Comparison of ENCODE assay signal across 4 cellular contexts in genomic region chr22:48670317-48670716, GRCh38.
"Had no signal": no experiment of that assay in that cellular context is flagged by ENCODE, and none has a peak within 500 bp of the region (broad histone marks: within the 10 kb centered on the region; RNA-seq: fewer than 3 reads in every experiment).

No MANE protein-coding gene starts in this region.

- DNase-seq: H9, HCEC 1CT, IMR-90 had no signal

- H3K4me3 ChIP-seq: GM23338 had no signal

- H3K4me1 Mint-ChIP-seq: GM23338 had no signal

- H3K27ac Mint-ChIP-seq: GM23338 had no signal

- ATAC-seq: GM23338 had no signal

- H3K4me3 Mint-ChIP-seq: GM23338, H9 had no signal
